ENCODE assay signal across 22 cellular contexts in genomic region chr7:157881062-157881771, GRCh38.
A peak's percentile ranks its signal among the peaks of the same experiment; 100 is the strongest.
DNase-seq lines count a peak whose midpoint lies in the region; ATAC-seq and TF ChIP-seq lines count a peak whose summit lies in the region.
"Had no signal": no experiment of that assay in that cellular context is flagged by ENCODE, and none has a peak within 500 bp of the region (broad histone marks: within the 10 kb centered on the region; RNA-seq: fewer than 3 reads in every experiment).

No MANE protein-coding gene starts in this region.

- H3K27ac ChIP-seq in spleen (no peak overlapping the region), OCI-LY7 (ENCODE audit: low read depth, low read length, poor library complexity, severe bottlenecking) (no peak overlapping the region)
- H3K27ac ChIP-seq: left ventricle myocardium inferior, ovary, SJCRH30, thyroid gland had no signal

- H4K20me1 ChIP-seq in OCI-LY7 (ENCODE audit: insufficient read depth, low read length), result no peaks in the 10 kb centered on the region

- ATAC-seq in activated T-cell treated with anti-CD3 and anti-CD28 coated beads, Interleukin-2, amount 50 U/mL, for 4 hours, result peak; percentile 83 to 85
- peak; percentile 30 for ATAC-seq in activated CD8-positive, alpha-beta T cell treated with anti-CD3 and anti-CD28 coated beads, Interleukin-2, amount 10 ng/mL, durations not matched to agents 7 days and 5 days
- ATAC-seq: Panc1 had no signal

- H3K27me3 Mint-ChIP-seq in activated T-cell treated with anti-CD3 and anti-CD28 coated beads, Interleukin-2, amount 50 U/mL, for 4 hours (ENCODE audit: low read depth), result no peaks in the 10 kb centered on the region
- no peaks in the 10 kb centered on the region for H3K27me3 Mint-ChIP-seq in activated CD8-positive, alpha-beta T cell treated with anti-CD3 and anti-CD28 coated beads, Interleukin-2, amount 10 ng/mL, durations not matched to agents 7 days and 5 days (ENCODE audit: low read depth)
- H3K27me3 Mint-ChIP-seq: stimulated activated naive CD8-positive, alpha-beta T cell treated with anti-CD3 and anti-CD28 coated beads, Interleukin-15, Interleukin-2, amounts not matched to agents 100 ng/mL and 50 ng/mL, for 24 hours had no signal

- H3K4me1 ChIP-seq in spleen, result peaks cover 0 to under 1% (median 0%) of the 10 kb centered on the region in 6 donors
- H3K4me1 ChIP-seq in OCI-LY7 (ENCODE audit: insufficient read depth, low read length, poor library complexity, severe bottlenecking), result no peaks in the 10 kb centered on the region
- H3K4me1 ChIP-seq: left ventricle myocardium inferior, SJCRH30, thyroid gland had no signal

- peaks cover 9% of the 10 kb centered on the region for H3K9me3 Mint-ChIP-seq in activated T-cell treated with anti-CD3 and anti-CD28 coated beads, Interleukin-2, amount 50 U/mL, for 4 hours
- peaks cover 18% of the 10 kb centered on the region for H3K9me3 Mint-ChIP-seq in activated CD8-positive, alpha-beta T cell treated with anti-CD3 and anti-CD28 coated beads, Interleukin-2, amount 10 ng/mL, durations not matched to agents 7 days and 5 days (ENCODE audit: insufficient read depth)

- H3K4me1 Mint-ChIP-seq in activated T-cell treated with anti-CD3 and anti-CD28 coated beads, Interleukin-2, amount 50 U/mL, for 4 hours (ENCODE audit: low read depth), result peaks cover 10% of the 10 kb centered on the region
- H3K4me1 Mint-ChIP-seq in activated CD8-positive, alpha-beta T cell treated with anti-CD3 and anti-CD28 coated beads, Interleukin-2, amount 10 ng/mL, durations not matched to agents 7 days and 5 days (ENCODE audit: low read depth), result peaks cover 7% of the 10 kb centered on the region

- BruUV-seq in OCI-LY7 (replicated peaks; lab: Mats Ljungman, UMichigan), result no TSS peak

- POLR2A ChIA-PET in activated CD8-positive, alpha-beta T cell treated with anti-CD3 and anti-CD28 coated beads, Interleukin-2, amount 10 ng/mL, durations not matched to agents 7 days and 5 days (lab: Charles Lee), result no interaction called here
- POLR2A ChIA-PET in OCI-LY7 (lab: Charles Lee), result interaction anchor here (0.6 to 0.7 kb wide), 2 partner anchors 17 to 89 kb away, joined by 3 read pairs; no protein-coding TSS in a partner anchor

- H3K36me3 ChIP-seq in spleen (no peaks in the 10 kb centered on the region), OCI-LY7 (ENCODE audit: insufficient read depth, low read length) (no peaks in the 10 kb centered on the region)
- H3K36me3 ChIP-seq: left ventricle myocardium inferior, ovary, SJCRH30, thyroid gland had no signal

- no peak overlapping the region for H3K4me3 ChIP-seq in spleen
- H3K4me3 ChIP-seq in OCI-LY7 (ENCODE audit: low read depth, low read length, poor library complexity, severe bottlenecking), result no peak overlapping the region
- H3K4me3 ChIP-seq: left ventricle myocardium inferior, ovary, SJCRH30, thyroid gland had no signal

- no peak for DNase-seq in activated T-cell treated with anti-CD3 and anti-CD28 coated beads, Interleukin-2, amount 50 U/mL, for 4 hours
- DNase-seq in activated T-cell treated with anti-CD3 and anti-CD28 coated beads, Interleukin-2, amount 50 U/mL, for 1 hour, result no peak
- peak; percentile 57 for DNase-seq in H4 (ENCODE audit: low spot score)
- no peak for DNase-seq in activated CD8-positive, alpha-beta T cell treated with anti-CD3 and anti-CD28 coated beads, Interleukin-2, amount 10 ng/mL, durations not matched to agents 7 days and 5 days
- DNase-seq in spleen, result peak; percentile 39
- no peak for DNase-seq in dedifferentiated amniotic fluid mesenchymal stem cell (ENCODE audit: extremely low spot score)
- no peak for DNase-seq in OCI-LY7 (ENCODE audit: low spot score)
- DNase-seq: activated CD4-positive, alpha-beta T cell treated with anti-CD3 and anti-CD28 coated beads, Interleukin-2, amount 50 U/mL, for 1 hour; cerebellar nuclear complex; DMS153; left ventricle myocardium inferior; midbrain; NCI-H1105 treated with DMSO at 0.1 percent for 48 hours; NCI-H2107; NCI-H446 treated with DMSO at 0.1 percent for 48 hours; ovary; SJCRH30; stimulated activated CD4-positive, alpha-beta T cell treated with anti-CD3 and anti-CD28 coated beads, Interleukin-4, amount 100 ng/mL, for 4 hours; thyroid gland had no signal

- TF ChIP-seq CTCF in spleen (IDR thresholded peaks at IDR 0.05 in 8 of 11, conservative IDR thresholded peaks at IDR 0.05 in 3 of 11) (no peak), OCI-LY7 (conservative IDR thresholded peaks at IDR 0.05; ENCODE audit: low read length) (no peak)

- no peak for TF ChIP-seq POLR2A in spleen (IDR thresholded peaks at IDR 0.05)

- H2AFZ ChIP-seq in OCI-LY7 (ENCODE audit: low read length), result no peak overlapping the region

- no peaks in the 10 kb centered on the region for H3K9me2 ChIP-seq in OCI-LY7 (ENCODE audit: insufficient read depth, low read length)

- no peak overlapping the region for H3K4me2 ChIP-seq in OCI-LY7 (ENCODE audit: low read length)

- no peaks in the 10 kb centered on the region for H3K36me3 Mint-ChIP-seq in activated T-cell treated with anti-CD3 and anti-CD28 coated beads, Interleukin-2, amount 50 U/mL, for 4 hours (ENCODE audit: insufficient read depth)
- peaks cover 6% of the 10 kb centered on the region for H3K36me3 Mint-ChIP-seq in activated CD8-positive, alpha-beta T cell treated with anti-CD3 and anti-CD28 coated beads, Interleukin-2, amount 10 ng/mL, durations not matched to agents 7 days and 5 days (ENCODE audit: low read depth)

- H3K27ac Mint-ChIP-seq in activated CD8-positive, alpha-beta T cell treated with anti-CD3 and anti-CD28 coated beads, Interleukin-2, amount 10 ng/mL, durations not matched to agents 7 days and 5 days, result peak overlapping the region; percentile 5
- H3K27ac Mint-ChIP-seq: nephron; stimulated activated naive CD8-positive, alpha-beta T cell treated with anti-CD3 and anti-CD28 coated beads, Interleukin-15, Interleukin-2, amounts not matched to agents 100 ng/mL and 50 ng/mL, for 24 hours had no signal

- H3K79me2 ChIP-seq in OCI-LY7 (ENCODE audit: insufficient read depth, low read depth, low read length), result no peaks in the 10 kb centered on the region

- intact Hi-C loops in spleen (cut with DNase I; ENCODE audit: low total_unique reads), result no loop called here
- intact Hi-C loops in OCI-LY7 (cut with micrococcal nuclease; ENCODE audit: unreplicated experiment), result no loop called here

- no peak overlapping the region for H3K4me3 Mint-ChIP-seq in activated T-cell treated with anti-CD3 and anti-CD28 coated beads, Interleukin-2, amount 50 U/mL, for 4 hours
- H3K4me3 Mint-ChIP-seq in activated CD8-positive, alpha-beta T cell treated with anti-CD3 and anti-CD28 coated beads, Interleukin-2, amount 10 ng/mL, durations not matched to agents 7 days and 5 days, result no peak overlapping the region
- H3K4me3 Mint-ChIP-seq: nephron; stimulated activated naive CD8-positive, alpha-beta T cell treated with anti-CD3 and anti-CD28 coated beads, Interleukin-15, Interleukin-2, amounts not matched to agents 100 ng/mL and 50 ng/mL, for 24 hours had no signal

- CTCF ChIA-PET in activated CD8-positive, alpha-beta T cell treated with anti-CD3 and anti-CD28 coated beads, Interleukin-2, amount 10 ng/mL, durations not matched to agents 7 days and 5 days (lab: Charles Lee), result no interaction called here
- CTCF ChIA-PET in OCI-LY7 (lab: Charles Lee; ENCODE audit: unreplicated experiment), result no interaction called here

- WGBS in spleen, 5 donors, result 59 to 68% (median 66%) methylated on average over 8 of the region's 8 CpGs

- H3K9me3 ChIP-seq in spleen (peaks cover 0 to 46% (median 9%) of the 10 kb centered on the region in 8 donors), OCI-LY7 (ENCODE audit: low read length) (peaks cover 24% of the 10 kb centered on the region; the same call in 1 of the 2 replicates)
- H3K9me3 ChIP-seq: ovary, SJCRH30, thyroid gland had no signal

- peaks cover 0 to 11% (median 0%) of the 10 kb centered on the region in 7 donors for H3K27me3 ChIP-seq in spleen (replicated peaks in 1 of 7)
- H3K27me3 ChIP-seq: ovary, thyroid gland had no signal

Comparison
In these comparisons a context has a peak if more than half of its experiments do, and no peak if none do; other contexts are left out.
1. DNase-seq: peak in H4 (single experiment) and spleen (single experiment); none in activated T-cell treated with anti-CD3 and anti-CD28 coated beads, Interleukin-2, amount 50 U/mL, for 4 hours (single experiment), activated T-cell treated with anti-CD3 and anti-CD28 coated beads, Interleukin-2, amount 50 U/mL, for 1 hour (single experiment), activated CD8-positive, alpha-beta T cell treated with anti-CD3 and anti-CD28 coated beads, Interleukin-2, amount 10 ng/mL, durations not matched to agents 7 days and 5 days (single experiment), dedifferentiated amniotic fluid mesenchymal stem cell (single experiment) and OCI-LY7 (single experiment).